1 cellular context compared by ENCODE assay signal in the genomic region with DNA sequence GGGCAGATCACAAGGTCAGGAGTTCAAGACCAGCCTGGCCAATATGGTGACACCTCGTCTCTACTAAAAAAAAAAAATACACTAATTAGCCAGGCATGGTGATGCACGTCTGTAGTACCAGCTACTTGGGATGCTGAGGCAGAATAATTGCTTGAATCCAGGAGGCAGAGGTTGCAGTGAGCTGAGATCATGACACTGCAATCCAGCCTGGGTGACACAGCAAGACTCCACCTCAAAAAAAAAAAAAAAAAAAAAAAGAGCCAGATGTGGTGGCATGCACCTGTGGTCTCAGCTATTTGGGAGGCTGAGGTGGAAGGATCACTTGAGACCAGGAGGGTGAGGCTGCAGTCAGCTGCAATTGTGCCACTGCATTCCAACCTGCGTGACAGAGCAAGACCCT. TPM values are rescaled to one million over a fixed set of nuclear protein-coding genes. Genes with fewer than 3 reads are reported as not detected.
"Had no signal": no experiment of that assay in that cellular context is flagged by ENCODE, and none has a peak within 500 bp of the region (broad histone marks: within the 10 kb centered on the region; RNA-seq: fewer than 3 reads in every experiment).

No MANE protein-coding gene starts in this region.

RNA-seq across cellular contexts. Expression of gene FAM161A, which starts 40.5 kb away (rescaled TPM):
- total RNA-seq: ascending aorta had no signal
